In genomic region chr20:55592866-55593265, GRCh38 we compare ENCODE assay signal across 21 cellular contexts.
"Had no signal": no experiment of that assay in that cellular context is flagged by ENCODE, and none has a peak within 500 bp of the region (broad histone marks: within the 10 kb centered on the region; RNA-seq: fewer than 3 reads in every experiment).

No MANE protein-coding gene starts in this region.

- H3K27ac Mint-ChIP-seq: IgD-negative memory B cell, T-cell had no signal

- H3K36me3 Mint-ChIP-seq: IgD-negative memory B cell, T-cell had no signal

- H3K27me3 Mint-ChIP-seq: IgD-negative memory B cell, T-cell had no signal

- ATAC-seq: K562, Panc1, PC-3, Right ventricle myocardium inferior, T-cell had no signal

- H3K4me1 Mint-ChIP-seq: IgD-negative memory B cell, T-cell had no signal

- H3K4me3 Mint-ChIP-seq: IgD-negative memory B cell, T-cell had no signal

- FAIRE-seq: K562 had no signal

- DNase-seq: MV-4-11, NCI-H1048, NCI-H1105, NCI-H1417, NCI-H1436 treated with DMSO at 0.1 percent for 48 hours, NCI-H1694, NCI-H187 treated with DMSO at 0.1 percent for 48 hours, NCI-H2081, NCI-H2107, NCI-H2227 treated with DMSO at 0.1 percent for 48 hours, NCI-H524, NCI-H526 treated with DMSO at 0.1 percent for 48 hours, NCI-H748 treated with DMSO at 0.1 percent for 48 hours, PC-3, SIG-M5, SW 1271, T-cell had no signal
